In the genomic region with DNA sequence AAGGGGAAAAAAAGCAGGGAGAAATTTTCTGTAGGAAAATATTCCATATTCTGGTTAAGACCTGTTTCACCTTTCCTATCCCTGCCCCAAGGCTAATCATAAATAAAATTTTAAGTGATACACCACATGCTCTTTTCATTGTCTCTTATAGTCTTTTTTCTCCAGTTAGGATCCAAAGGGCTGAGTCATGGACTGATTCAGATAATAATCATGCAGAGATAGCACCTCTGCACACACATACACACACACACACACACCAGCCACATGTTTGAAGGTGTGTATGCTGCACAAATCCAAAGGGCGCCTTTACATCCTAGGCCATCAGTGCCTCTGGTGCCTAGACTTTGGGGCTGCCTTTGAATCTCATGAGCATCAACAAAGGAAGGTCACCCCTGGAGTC, we compare ENCODE assay signal across 21 cellular contexts. TPM values are rescaled to one million over a fixed set of nuclear protein-coding genes. Genes with fewer than 3 reads are reported as not detected.
DNase-seq lines count a peak whose midpoint lies in the region; ATAC-seq, FAIRE-seq and TF ChIP-seq lines count a peak whose summit lies in the region.
"Had no signal": no experiment of that assay in that cellular context is flagged by ENCODE, and none has a peak within 500 bp of the region (broad histone marks: within the 10 kb centered on the region; RNA-seq: fewer than 3 reads in every experiment).

No MANE protein-coding gene starts in this region.

- peak overlapping the region; percentile 31; the same call in 2 of the 3 replicates for H3K4me2 ChIP-seq in A549

- H3K9me3 ChIP-seq in A549, result no peaks in the 10 kb centered on the region
- H3K9me3 ChIP-seq: neutrophil, uterus had no signal

- no peak for TF ChIP-seq RAD21 in A549 (conservative IDR thresholded peaks at IDR 0.05 in 1 of 2, IDR thresholded peaks at IDR 0.05 in 1 of 2)

- CTCF ChIA-PET in A549 (lab: Yijun Ruan, JAX), result no interaction called here
- CTCF ChIA-PET in activated CD4-positive, alpha-beta T cell treated with anti-CD3 and anti-CD28 coated beads for 36 hours (lab: Charles Lee), result no interaction called here

- H3K4me3 ChIP-seq in A549, result no peak overlapping the region
- H3K4me3 ChIP-seq in fibroblast of the aortic adventitia (ENCODE audit: low read depth, low read length), result no peak overlapping the region
- H3K4me3 ChIP-seq: uterus had no signal

- H3K27me3 Mint-ChIP-seq in HFFc6 (ENCODE audit: insufficient read depth), result peaks cover 7% of the 10 kb centered on the region; the same call in 1 of the 2 replicates
- no peaks in the 10 kb centered on the region for H3K27me3 Mint-ChIP-seq in activated CD4-positive, alpha-beta T cell treated with anti-CD3 and anti-CD28 coated beads for 36 hours

- peak in 1 of 2 experiments; percentile 45; a peak in 2 of 6 replicates for ATAC-seq in A549
- ATAC-seq in GM18861 (IDR thresholded peaks at IDR 0.05; ENCODE audit: unreplicated experiment), result no peak
- ATAC-seq in GM18498 (IDR thresholded peaks at IDR 0.05; ENCODE audit: unreplicated experiment), result no peak
- ATAC-seq in activated CD4-positive, alpha-beta T cell treated with anti-CD3 and anti-CD28 coated beads for 36 hours, result no peak
- ATAC-seq: activated T-helper 17 cell treated with anti-CD3 and anti-CD28 coated beads, Interleukin-2, amount 50 U/mL, for 72 hours; Right ventricle myocardium inferior; stimulated activated naive B cell treated with anti-CD40 and anti-IgM and Interleukin-4, amounts not matched to agents 10 μg/mL and 1 μg/mL and 100 μg/mL, for 72 hours had no signal

- 57% methylated on average over 1 of the region's 1 CpG for WGBS in A549 (ENCODE audit: missing lambda C conversion rate)

- no peak for FAIRE-seq in A549 (lab: Jason Lieb, UNC)

- intact Hi-C loops in activated CD4-positive, alpha-beta T cell treated with anti-CD3 and anti-CD28 coated beads for 36 hours (cut with DNase I, micrococcal nuclease), result no loop called here

- no peak for TF ChIP-seq EP300 in A549 (IDR thresholded peaks at IDR 0.05)

- peaks cover 9% of the 10 kb centered on the region; the same call in 1 of the 3 replicates for H3K4me1 ChIP-seq in A549
- H3K4me1 ChIP-seq: uterus had no signal

- no peak overlapping the region for H3K27ac Mint-ChIP-seq in HFFc6
- H3K27ac Mint-ChIP-seq in activated CD4-positive, alpha-beta T cell treated with anti-CD3 and anti-CD28 coated beads for 36 hours, result no peak overlapping the region
- H3K27ac Mint-ChIP-seq: activated T-helper 17 cell treated with anti-CD3 and anti-CD28 coated beads, Interleukin-2, amount 50 U/mL, for 72 hours; immature natural killer cell; stimulated activated naive B cell treated with anti-CD40 and anti-IgM and Interleukin-4, amounts not matched to agents 10 μg/mL and 1 μg/mL and 100 μg/mL, for 72 hours had no signal

- H3K4me3 Mint-ChIP-seq in HFFc6, result no peak overlapping the region
- no peak overlapping the region for H3K4me3 Mint-ChIP-seq in activated CD4-positive, alpha-beta T cell treated with anti-CD3 and anti-CD28 coated beads for 36 hours
- H3K4me3 Mint-ChIP-seq: activated T-helper 17 cell treated with anti-CD3 and anti-CD28 coated beads, Interleukin-2, amount 50 U/mL, for 72 hours; immature natural killer cell; stimulated activated naive B cell treated with anti-CD40 and anti-IgM and Interleukin-4, amounts not matched to agents 10 μg/mL and 1 μg/mL and 100 μg/mL, for 72 hours had no signal

- DNase-seq in A549 (ENCODE audit: low read depth in 1 of 2, low spot score in 1 of 2) (peak; percentile 6 to 31), HFFc6 (peak; percentile 49), T1000 (lab: John Stamatoyannopoulos, UW) (peak; percentile 1), fibroblast of the aortic adventitia (ENCODE audit: low read depth) (peak; percentile 49), GM13976 (ENCODE audit: low spot score) (no peak)
- DNase-seq in activated CD4-positive, alpha-beta T cell treated with anti-CD3 and anti-CD28 coated beads for 36 hours, result no peak
- DNase-seq: activated CD4-positive, alpha-beta T cell treated with anti-CD3 and anti-CD28 coated beads, Interleukin-2, amount 50 U/mL, for 48 hours; aorta; Calu3; dermis blood vessel endothelial cell; immature natural killer cell; midbrain; NCI-H2029 treated with DMSO at 0.1 percent for 48 hours; NCI-H69; stimulated activated naive B cell treated with anti-CD40 and anti-IgM and Interleukin-4, amounts not matched to agents 10 μg/mL and 1 μg/mL and 100 μg/mL, for 72 hours; uterus had no signal

- peaks cover 5% of the 10 kb centered on the region; the same call in 1 of the 2 replicates for H3K36me3 Mint-ChIP-seq in HFFc6 (ENCODE audit: low read depth)
- H3K36me3 Mint-ChIP-seq in activated CD4-positive, alpha-beta T cell treated with anti-CD3 and anti-CD28 coated beads for 36 hours (ENCODE audit: low read depth), result no peaks in the 10 kb centered on the region

- no peak for TF ChIP-seq POLR2A in A549 (IDR thresholded peaks at IDR 0.05; ENCODE audit: low read length)

- H3K27ac ChIP-seq in A549, result peak overlapping the region in 1 of 2 experiments; percentile 4; a peak in 1 of 6 replicates
- H3K27ac ChIP-seq: neutrophil, uterus had no signal

- TF ChIP-seq CTCF in A549 (IDR thresholded peaks at IDR 0.05) (no peak), HFFc6 (IDR thresholded peaks at IDR 0.05) (no peak), fibroblast of the aortic adventitia (IDR thresholded peaks at IDR 0.05; ENCODE audit: insufficient read depth, low read length) (no peak), GM13976 (IDR thresholded peaks at IDR 0.05; ENCODE audit: borderline replicate concordance, control extremely low read depth, extremely low read depth, insufficient read depth, missing control alignments) (no peak)

- POLR2A ChIA-PET in A549 (lab: Yijun Ruan, JAX), result interaction anchor here (1.0 kb wide), 1 partner anchor 35 kb away, joined by 3 read pairs; the partner anchor contains the start of gene CWF19L2
- POLR2A ChIA-PET in activated CD4-positive, alpha-beta T cell treated with anti-CD3 and anti-CD28 coated beads for 36 hours (lab: Charles Lee), result no interaction called here

- peaks cover 8% of the 10 kb centered on the region for H3K4me1 Mint-ChIP-seq in HFFc6 (ENCODE audit: low read depth)
- H3K4me1 Mint-ChIP-seq in activated CD4-positive, alpha-beta T cell treated with anti-CD3 and anti-CD28 coated beads for 36 hours, result no peaks in the 10 kb centered on the region
- H3K4me1 Mint-ChIP-seq: activated T-helper 17 cell treated with anti-CD3 and anti-CD28 coated beads, Interleukin-2, amount 50 U/mL, for 72 hours; immature natural killer cell; stimulated activated naive B cell treated with anti-CD40 and anti-IgM and Interleukin-4, amounts not matched to agents 10 μg/mL and 1 μg/mL and 100 μg/mL, for 72 hours had no signal

- in situ Hi-C loops in GM13976 (cut with MboI; ENCODE audit: low sequenced_read_pairs, unreplicated experiment), result no loop called here

- H3K9me3 Mint-ChIP-seq in HFFc6, result no peaks in the 10 kb centered on the region
- no peaks in the 10 kb centered on the region for H3K9me3 Mint-ChIP-seq in activated CD4-positive, alpha-beta T cell treated with anti-CD3 and anti-CD28 coated beads for 36 hours (ENCODE audit: low read depth)

TF ChIP-seq in A549, 52 proteins besides CTCF, POLR2A, EP300 and RAD21 (continues in another document):
- no peak for TF ChIP-seq E2F6 (IDR thresholded peaks at IDR 0.05; ENCODE audit: borderline replicate concordance, low read depth)
- no peak for TF ChIP-seq RFX5 (IDR thresholded peaks at IDR 0.05)
- no peak for TF ChIP-seq SREBF2 (IDR thresholded peaks at IDR 0.05)
- no peak for TF ChIP-seq FOSL2 (IDR thresholded peaks at IDR 0.05)
- peak; percentile 40; the same call in 1 of the 2 replicates for TF ChIP-seq FOSL2 (CRISPR knock-in tag; IDR thresholded peaks at IDR 0.05)
- TF ChIP-seq NR3C1 (IDR thresholded peaks at IDR 0.05), result no peak
- TF ChIP-seq, protein P1, sequence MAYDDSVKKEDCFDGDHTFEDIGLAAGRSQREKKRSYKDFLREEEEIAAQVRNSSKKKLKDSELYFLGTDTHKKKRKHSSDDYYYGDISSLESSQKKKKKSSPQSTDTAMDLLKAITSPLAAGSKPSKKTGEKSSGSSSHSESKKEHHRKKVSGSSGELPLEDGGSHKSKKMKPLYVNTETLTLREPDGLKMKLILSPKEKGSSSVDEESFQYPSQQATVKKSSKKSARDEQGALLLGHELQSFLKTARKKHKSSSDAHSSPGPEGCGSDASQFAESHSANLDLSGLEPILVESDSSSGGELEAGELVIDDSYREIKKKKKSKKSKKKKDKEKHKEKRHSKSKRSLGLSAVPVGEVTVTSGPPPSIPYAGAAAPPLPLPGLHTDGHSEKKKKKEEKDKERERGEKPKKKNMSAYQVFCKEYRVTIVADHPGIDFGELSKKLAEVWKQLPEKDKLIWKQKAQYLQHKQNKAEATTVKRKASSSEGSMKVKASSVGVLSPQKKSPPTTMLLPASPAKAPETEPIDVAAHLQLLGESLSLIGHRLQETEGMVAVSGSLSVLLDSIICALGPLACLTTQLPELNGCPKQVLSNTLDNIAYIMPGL (CRISPR knock-in tag; IDR thresholded peaks at IDR 0.05; ENCODE audit: borderline replicate concordance), result no peak
- TF ChIP-seq HOXB13 (CRISPR knock-in tag; IDR thresholded peaks at IDR 0.05; ENCODE audit: low read depth), result no peak
- TF ChIP-seq JUN (IDR thresholded peaks at IDR 0.05), result no peak

RNA-seq across cellular contexts. Expression of gene CWF19L2, which starts 35.5 kb away (rescaled TPM):
- polyA plus RNA-seq in A549 (2011; rRNA removed), result 3.7 and 5.8 TPM in 2 replicates
- polyA plus RNA-seq in A549 (2012; cell fraction: cytosol; rRNA removed), result 0.57 and 0.62 TPM in 2 replicates
- polyA plus RNA-seq in A549 (2012; cell fraction: nucleus; rRNA removed), result 0.49 and 0.60 TPM in 2 replicates
- polyA plus RNA-seq in A549 (2017; fragmentation: RNase III; extraction: RNeasy Plus Mini Kit Qiagen cat#74134 plus additional on column Dnase treatment), result 5.2 to 5.4 TPM (median 5.4 TPM) in 3 replicates
- polyA minus RNA-seq in A549 (2011; rRNA and poly(A)+ RNA removed), result 2.0 and 3.8 TPM in 2 replicates
- 1 to 10 TPM; 6.0 to 7.3 (median 6.7) TPM for total RNA-seq in HFFc6 (2021; fragmentation: NEBNext Ultra II Directional; extraction: Animal tissue kit (Norgen Biotek cat#: 25700))
- total RNA-seq in fibroblast of the aortic adventitia (ENCODE audit: low replicate concordance), result 15.1 and 41.3 TPM in 2 replicates
- 10 to 100 TPM; 14.1 to 14.3 TPM for total RNA-seq in activated CD4-positive, alpha-beta T cell treated with anti-CD3 and anti-CD28 coated beads for 36 hours

Comparison
In these comparisons a context has a peak if more than half of its experiments do, and no peak if none do; other contexts are left out.
1. DNase-seq: peak in A549 (2 of 2), HFFc6 (single experiment), T1000 (single experiment) and fibroblast of the aortic adventitia (single experiment); none in GM13976 (single experiment) and activated CD4-positive, alpha-beta T cell treated with anti-CD3 and anti-CD28 coated beads for 36 hours (single experiment).